ENCODE assay signal across 15 cellular contexts in genomic region chr2:126775300-126775985, GRCh38.
DNase-seq lines count a peak whose midpoint lies in the region; ATAC-seq lines count a peak whose summit lies in the region.
"Had no signal": no experiment of that assay in that cellular context is flagged by ENCODE, and none has a peak within 500 bp of the region (broad histone marks: within the 10 kb centered on the region; RNA-seq: fewer than 3 reads in every experiment).

No MANE protein-coding gene starts in this region.

- DNase-seq in T-helper 2 cell treated with Interferon-gamma antibody and Interleukin-4, amounts not matched to agents 5 μg/mL and 100 μg/mL, for 36 hours (ENCODE audit: low spot score), result no peak
- DNase-seq in T-helper 2 cell (no peak), T-cell (no peak), posterior vena cava (ENCODE audit: low spot score) (peak; percentile 47), DMS53 (lab: John Stamatoyannopoulos, UW) (no peak)
- DNase-seq: 8988T; activated CD4-positive, alpha-beta T cell treated with anti-CD3 and anti-CD28 coated beads for 1 hour; central memory CD4-positive, alpha-beta T cell; islet precursor cell; NCI-H187; NCI-H510A had no signal

- ATAC-seq in T-cell (replicated peaks in 1 of 4) (no peak), HG03108 (IDR thresholded peaks at IDR 0.05; ENCODE audit: unreplicated experiment) (no peak), GM21526 (IDR thresholded peaks at IDR 0.05; ENCODE audit: low FRiP score, unreplicated experiment) (no peak)

- POLR2A ChIA-PET in T-cell (lab: Charles Lee), result interaction anchor here in 1 of 2 donors (0.6 kb wide), 1 partner anchor 16 kb away, joined by 3 read pairs; no protein-coding TSS in a partner anchor

- H3K27ac Mint-ChIP-seq in T-helper 2 cell treated with Interferon-gamma antibody and Interleukin-4, amounts not matched to agents 5 μg/mL and 100 μg/mL, for 36 hours, result no peak overlapping the region
- peak overlapping the region; percentile 84 to 86 for H3K27ac Mint-ChIP-seq in T-cell
- peak overlapping the region; percentile 31 for H3K27ac Mint-ChIP-seq in dendritic cell treated with granulocyte-macrophage colony-stimulating factor and Interleukin-4, amounts not matched to agents 40 ng/mL and 50 ng/mL, for 4 days
- H3K27ac Mint-ChIP-seq: activated naive CD4-positive, alpha-beta T cell treated with anti-CD3 and anti-CD28 coated beads, Interleukin-2, amount 50 U/mL, for 72 hours had no signal

- H3K27me3 Mint-ChIP-seq in T-helper 2 cell treated with Interferon-gamma antibody and Interleukin-4, amounts not matched to agents 5 μg/mL and 100 μg/mL, for 36 hours (ENCODE audit: low read depth), result peaks cover 23% of the 10 kb centered on the region
- peaks cover 2 to 4% of the 10 kb centered on the region in 2 donors for H3K27me3 Mint-ChIP-seq in T-cell
- H3K27me3 Mint-ChIP-seq in dendritic cell treated with granulocyte-macrophage colony-stimulating factor and Interleukin-4, amounts not matched to agents 40 ng/mL and 50 ng/mL, for 4 days, result peaks cover 15% of the 10 kb centered on the region

- H3K4me1 Mint-ChIP-seq in T-helper 2 cell treated with Interferon-gamma antibody and Interleukin-4, amounts not matched to agents 5 μg/mL and 100 μg/mL, for 36 hours (ENCODE audit: low read depth), result peaks cover 10% of the 10 kb centered on the region
- peaks cover 17 to 30% (median 23%) of the 10 kb centered on the region in 3 donors for H3K4me1 Mint-ChIP-seq in T-cell
- H3K4me1 Mint-ChIP-seq in dendritic cell treated with granulocyte-macrophage colony-stimulating factor and Interleukin-4, amounts not matched to agents 40 ng/mL and 50 ng/mL, for 4 days (ENCODE audit: low read depth), result peaks cover 35% of the 10 kb centered on the region

- peak overlapping the region; percentile 82 for H3K4me3 Mint-ChIP-seq in T-helper 2 cell treated with Interferon-gamma antibody and Interleukin-4, amounts not matched to agents 5 μg/mL and 100 μg/mL, for 36 hours
- H3K4me3 Mint-ChIP-seq in T-cell, result peak overlapping the region; percentile 77 to 93 (median 85)
- peak overlapping the region; percentile 42 for H3K4me3 Mint-ChIP-seq in dendritic cell treated with granulocyte-macrophage colony-stimulating factor and Interleukin-4, amounts not matched to agents 40 ng/mL and 50 ng/mL, for 4 days

- H3K36me3 Mint-ChIP-seq in T-helper 2 cell treated with Interferon-gamma antibody and Interleukin-4, amounts not matched to agents 5 μg/mL and 100 μg/mL, for 36 hours (ENCODE audit: low read depth), result no peaks in the 10 kb centered on the region
- no peaks in the 10 kb centered on the region for H3K36me3 Mint-ChIP-seq in T-cell
- H3K36me3 Mint-ChIP-seq in dendritic cell treated with granulocyte-macrophage colony-stimulating factor and Interleukin-4, amounts not matched to agents 40 ng/mL and 50 ng/mL, for 4 days (ENCODE audit: low read depth), result no peaks in the 10 kb centered on the region
- H3K36me3 Mint-ChIP-seq: activated naive CD4-positive, alpha-beta T cell treated with anti-CD3 and anti-CD28 coated beads, Interleukin-2, amount 50 U/mL, for 72 hours had no signal

- intact Hi-C loops in dendritic cell treated with granulocyte-macrophage colony-stimulating factor and Interleukin-4, amounts not matched to agents 40 ng/mL and 50 ng/mL, for 4 days (cut with micrococcal nuclease), result loop anchor here (5.0 to 10.0 kb wide), 3 partner anchors 118 to 1971 kb away; partner anchors contain the start of gene GYPC
- intact Hi-C loops in posterior vena cava (cut with DNase I), result loop anchor here in 1 of 2 donors (5.0 kb wide), 1 partner anchor 248 kb away; no protein-coding TSS in a partner anchor

- no peaks in the 10 kb centered on the region for H3K9me3 Mint-ChIP-seq in T-helper 2 cell treated with Interferon-gamma antibody and Interleukin-4, amounts not matched to agents 5 μg/mL and 100 μg/mL, for 36 hours
- H3K9me3 Mint-ChIP-seq in T-cell, result no peaks in the 10 kb centered on the region
- no peaks in the 10 kb centered on the region for H3K9me3 Mint-ChIP-seq in dendritic cell treated with granulocyte-macrophage colony-stimulating factor and Interleukin-4, amounts not matched to agents 40 ng/mL and 50 ng/mL, for 4 days
- H3K9me3 Mint-ChIP-seq: activated naive CD4-positive, alpha-beta T cell treated with anti-CD3 and anti-CD28 coated beads, Interleukin-2, amount 50 U/mL, for 72 hours had no signal

- CTCF ChIA-PET in T-cell (lab: Charles Lee), result interaction anchor here (0.9 to 7.8 kb wide), 3 partner anchors 247 kb away, joined by 7 to 103 read pairs (median 19); no protein-coding TSS in a partner anchor
